Comparison of ENCODE assay signal across 8 cellular contexts in the genomic region with DNA sequence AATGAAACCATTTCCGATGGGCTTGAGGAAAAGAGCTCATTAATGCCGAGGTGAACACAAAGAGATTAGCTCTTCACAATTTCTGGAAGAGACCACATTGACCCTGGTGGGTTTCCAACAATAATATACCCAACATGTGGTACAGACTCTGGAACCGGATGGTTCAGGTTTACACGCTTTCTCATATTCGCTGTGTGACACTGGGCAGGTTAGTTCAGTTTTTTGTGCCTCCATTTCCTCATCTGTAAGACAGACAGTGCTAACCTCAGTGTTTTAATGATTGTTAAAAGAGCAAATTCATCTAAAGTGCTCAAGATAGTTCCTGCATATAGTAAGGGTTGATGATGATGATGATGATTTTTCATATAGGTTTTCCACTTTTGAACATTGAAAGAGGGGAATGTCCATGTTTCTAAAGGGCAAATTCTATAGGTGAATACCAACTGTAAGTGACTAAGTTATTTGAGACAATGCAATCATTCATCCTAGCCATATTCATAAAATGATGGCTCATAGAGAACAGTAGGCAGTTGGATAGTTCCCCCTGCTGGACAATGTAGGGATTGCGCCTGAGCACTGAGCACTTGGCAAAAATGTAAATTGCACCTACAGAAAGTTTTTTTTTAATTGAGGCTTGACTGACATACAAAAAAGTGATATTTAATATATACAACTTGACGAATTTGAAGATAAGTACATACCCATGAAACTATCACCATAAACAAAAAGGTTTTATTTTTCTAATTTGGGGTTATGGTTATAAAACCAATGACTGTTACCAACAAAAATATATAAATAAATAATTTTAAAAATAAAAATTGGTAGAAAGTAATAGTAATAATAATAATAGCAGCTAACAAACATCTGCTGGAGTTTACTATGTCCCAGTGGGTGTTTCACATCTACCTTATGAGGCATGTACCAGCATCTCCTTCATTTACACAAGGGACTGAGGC. TPM values are rescaled to one million over a fixed set of nuclear protein-coding genes. Genes with fewer than 3 reads are reported as not detected.
DNase-seq lines count a peak whose midpoint lies in the region; ATAC-seq and TF ChIP-seq lines count a peak whose summit lies in the region.

No MANE protein-coding gene starts in this region.

- no peak overlapping the region for H3K4me3 ChIP-seq in lower leg skin (ENCODE audit: low read depth, poor library complexity, severe bottlenecking)

- DNase-seq in Daoy (ENCODE audit: low read depth), result peak; percentile 76
- peak; percentile 4 for DNase-seq in NCI-H446 treated with DMSO at 0.1 percent for 48 hours (lab: John Stamatoyannopoulos, UW)
- DNase-seq in activated CD4-positive, alpha-beta T cell treated with anti-CD3 and anti-CD28 coated beads for 24 hours (ENCODE audit: low read depth in 2 of 2), result peak; percentile 74 to 78
- DNase-seq in cerebellum (ENCODE audit: low spot score), result peak; percentile 70
- peak; percentile 82 to 97 for DNase-seq in lower leg skin (ENCODE audit: low spot score in 2 of 2)
- DNase-seq in stimulated activated CD8-positive, alpha-beta memory T cell treated with anti-CD3 and anti-CD28 coated beads, Interleukin-12 subunit alpha, Interleukin-12 subunit beta, amount 100 ng/mL, for 1 hour (ENCODE audit: low read depth), result peak; percentile 68

- intact Hi-C loops in lower leg skin (cut with DNase I; ENCODE audit: low total_unique reads), result loop anchor here (5.0 kb wide), 1 partner anchor 107 kb away; no protein-coding TSS in a partner anchor

- 14 to 17% methylated on average over 7 of the region's 7 CpGs for whole genome bisulfite sequencing in lower leg skin, 2 donors

- ATAC-seq in HG02870 (IDR thresholded peaks at IDR 0.05; ENCODE audit: unreplicated experiment) (peak; percentile 42), GM21737 (IDR thresholded peaks at IDR 0.05; ENCODE audit: unreplicated experiment) (no peak)

- no peak for TF ChIP-seq POLR2A in lower leg skin (IDR thresholded peaks at IDR 0.05)

- peak in 2 of 3 donors; percentile 56 to 63 for TF ChIP-seq CTCF in lower leg skin (IDR thresholded peaks at IDR 0.05)

RNA-seq across cellular contexts. Expression of gene PERP, which starts 2.1 kb away (rescaled TPM):
- total RNA-seq in Daoy (2014; rRNA removed; shearing (Covaris generic)), result 47.4 and 49.3 TPM in 2 replicates
- total RNA-seq in cerebellum, result 1.4 TPM
- 1,000 to 10,000 TPM; 1,452 to 1,932 (median 1,836) TPM for total RNA-seq in lower leg skin

RNA-seq across cellular contexts. Expression of gene ARFGEF3, which starts 52.4 kb away (rescaled TPM):
- total RNA-seq in Daoy (2014; rRNA removed; shearing (Covaris generic)), result 2.4 and 3.3 TPM in 2 replicates
- total RNA-seq in cerebellum (38.3 TPM), lower leg skin (10 to 100 TPM in 2 of 4 donors, 1 to 10 TPM in 2; 2.8 to 11.8 (median 7.8) TPM)

Comparison
In these comparisons a context has a peak if more than half of its experiments do, and no peak if none do; other contexts are left out.
1. DNase-seq: peak in every context shown above with its lines; median percentile 90 in lower leg skin; 76 in Daoy; 76 in activated CD4-positive, alpha-beta T cell treated with anti-CD3 and anti-CD28 coated beads for 24 hours; 70 in cerebellum; 68 in stimulated activated CD8-positive, alpha-beta memory T cell treated with anti-CD3 and anti-CD28 coated beads, Interleukin-12 subunit alpha, Interleukin-12 subunit beta, amount 100 ng/mL, for 1 hour; 4 in NCI-H446 treated with DMSO at 0.1 percent for 48 hours.
2. RNA of gene PERP, which starts 2.1 kb away (total RNA-seq): 1,452 to 1,932 TPM in lower leg skin; 47.4 to 49.3 TPM in Daoy and 1.4 TPM in cerebellum (single experiment); every median in the first group is over 10 times any median in the second.